Comparison of ENCODE assay signal across 27 cellular contexts in the genomic region with DNA sequence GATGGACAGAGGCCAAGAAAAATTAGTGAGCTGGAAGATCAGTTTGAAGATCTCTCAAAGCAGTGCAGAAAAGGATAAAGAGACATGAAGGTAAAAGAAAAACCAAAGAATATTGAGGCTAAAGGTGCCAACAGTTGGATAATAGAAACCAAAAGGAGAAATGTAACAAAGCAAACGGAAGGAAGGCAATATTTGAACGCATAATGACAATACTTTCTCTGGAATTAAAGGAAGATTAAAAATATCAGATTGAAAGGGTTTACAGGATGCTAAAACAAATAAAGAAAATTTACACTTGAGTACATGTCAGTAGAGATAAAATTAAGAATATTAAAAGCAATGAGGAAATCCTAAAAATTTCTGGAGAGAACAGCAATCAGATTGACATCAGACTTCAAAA.
"Had no signal": no experiment of that assay in that cellular context is flagged by ENCODE, and none has a peak within 500 bp of the region (broad histone marks: within the 10 kb centered on the region; RNA-seq: fewer than 3 reads in every experiment).

No MANE protein-coding gene starts in this region.

- H3K36me3 ChIP-seq: colonic mucosa, esophagus muscularis mucosa, gastroesophageal sphincter, heart left ventricle, ovary, right lobe of liver, suprapubic skin had no signal

- H3K79me2 ChIP-seq: hepatocyte had no signal

- H3K27ac Mint-ChIP-seq: dendritic cell treated with granulocyte-macrophage colony-stimulating factor and Interleukin-4, amounts not matched to agents 40 ng/mL and 50 ng/mL, for 4 days; endodermal cell; mesothelial cell of epicardium; naive thymus-derived CD4-positive, alpha-beta T cell; nephron progenitor cell; stimulated activated naive B cell treated with anti-CD40 and anti-IgM and Interleukin-4, amounts not matched to agents 10 μg/mL and 1 μg/mL and 100 μg/mL, for 72 hours; stimulated activated naive CD8-positive, alpha-beta T cell treated with anti-CD3 and anti-CD28 coated beads, Interleukin-15, Interleukin-2, amounts not matched to agents 100 ng/mL and 50 ng/mL, for 24 hours; type B pancreatic cell had no signal

- H3K9me3 ChIP-seq: colonic mucosa, ovary, right lobe of liver, suprapubic skin had no signal

- DNase-seq: colonic mucosa; effector CD8-positive, alpha-beta T cell; endodermal cell; foreskin keratinocyte; heart left ventricle; kidney; mesenchymal stem cell; naive thymus-derived CD4-positive, alpha-beta T cell; nephron progenitor cell; nucleus accumbens; ovary; retina; right lobe of liver; small intestine; stimulated activated CD4-positive, alpha-beta T cell treated with anti-CD3 and anti-CD28 coated beads, Interleukin-15, amount 100 ng/mL, for 24 hours; stimulated activated CD4-positive, alpha-beta T cell treated with anti-CD3 and anti-CD28 coated beads, Interleukin-2, amount 100 ng/mL, for 48 hours; stimulated activated naive B cell treated with anti-CD40 and anti-IgM and Interleukin-4, amounts not matched to agents 10 μg/mL and 1 μg/mL and 100 μg/mL, for 72 hours had no signal

- H3K4me1 ChIP-seq: colonic mucosa, esophagus muscularis mucosa, gastroesophageal sphincter, right lobe of liver had no signal

- H3K4me2 ChIP-seq: hepatocyte had no signal

- H3K27ac ChIP-seq: colonic mucosa, esophagus muscularis mucosa, foreskin keratinocyte, gastroesophageal sphincter, heart left ventricle, ovary, right lobe of liver, suprapubic skin had no signal

- ATAC-seq: foreskin keratinocyte; gastroesophageal sphincter; left lobe of liver; naive thymus-derived CD4-positive, alpha-beta T cell; right lobe of liver; stimulated activated naive B cell treated with anti-CD40 and anti-IgM and Interleukin-4, amounts not matched to agents 10 μg/mL and 1 μg/mL and 100 μg/mL, for 72 hours had no signal

- H3K4me3 ChIP-seq: colonic mucosa, esophagus muscularis mucosa, gastroesophageal sphincter, heart left ventricle, hepatocyte, lung, ovary, right lobe of liver, suprapubic skin had no signal

- H2AFZ ChIP-seq: hepatocyte had no signal

- H3K27me3 ChIP-seq: colonic mucosa, esophagus muscularis mucosa, foreskin keratinocyte, gastroesophageal sphincter, heart left ventricle, hepatocyte, ovary, right lobe of liver, suprapubic skin had no signal

- H3K4me1 Mint-ChIP-seq: naive thymus-derived CD4-positive, alpha-beta T cell; nephron progenitor cell had no signal

- H3K4me3 Mint-ChIP-seq: dendritic cell treated with granulocyte-macrophage colony-stimulating factor and Interleukin-4, amounts not matched to agents 40 ng/mL and 50 ng/mL, for 4 days; endodermal cell; mesothelial cell of epicardium; naive thymus-derived CD4-positive, alpha-beta T cell; nephron progenitor cell; stimulated activated naive B cell treated with anti-CD40 and anti-IgM and Interleukin-4, amounts not matched to agents 10 μg/mL and 1 μg/mL and 100 μg/mL, for 72 hours; stimulated activated naive CD8-positive, alpha-beta T cell treated with anti-CD3 and anti-CD28 coated beads, Interleukin-15, Interleukin-2, amounts not matched to agents 100 ng/mL and 50 ng/mL, for 24 hours; type B pancreatic cell had no signal
